25 cellular contexts compared by ENCODE assay signal in the genomic region with DNA sequence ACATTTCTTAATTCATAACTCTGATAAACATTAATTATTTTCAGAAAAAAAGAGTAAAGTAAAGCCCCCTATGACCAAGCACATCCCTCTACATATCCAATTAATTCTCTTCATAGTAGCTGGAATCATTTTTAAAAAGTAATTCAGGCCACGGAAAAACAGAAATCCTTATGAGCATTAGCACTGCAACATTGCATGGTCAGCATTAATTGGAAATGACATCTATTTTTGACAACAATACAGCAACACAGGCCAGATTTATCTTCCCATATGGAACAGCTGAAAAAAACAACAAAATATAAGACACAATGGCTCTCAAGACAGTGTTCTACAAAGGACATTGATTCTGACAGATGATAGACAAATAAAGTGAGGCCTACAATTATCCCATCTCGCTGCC.
"Had no signal": no experiment of that assay in that cellular context is flagged by ENCODE, and none has a peak within 500 bp of the region (broad histone marks: within the 10 kb centered on the region; RNA-seq: fewer than 3 reads in every experiment).

No MANE protein-coding gene starts in this region.

- H3K9me3 ChIP-seq: colonic mucosa, esophagus squamous epithelium, gastrocnemius medialis, lower lobe of right lung, mucosa of descending colon had no signal

- ATAC-seq: effector memory CD8-positive, alpha-beta T cell; esophagus mucosa; gastrocnemius medialis; heart right ventricle; left cardiac atrium; left lung; left ventricle myocardium superior; lower lobe of right lung; mucosa of descending colon had no signal

- H3K4me1 ChIP-seq: colonic mucosa, esophagus squamous epithelium, gastrocnemius medialis, heart right ventricle, left lung, lower lobe of right lung had no signal

- H3K27me3 ChIP-seq: colonic mucosa, esophagus squamous epithelium, gastrocnemius medialis, heart right ventricle, left lung had no signal

- H3K27ac ChIP-seq: colonic mucosa, epithelial cell of prostate, esophagus squamous epithelium, gastrocnemius medialis, heart right ventricle, left lung, lower lobe of right lung had no signal

- H3K36me3 ChIP-seq: colonic mucosa, esophagus squamous epithelium, gastrocnemius medialis, heart right ventricle, left lung, lower lobe of right lung had no signal

- H3K4me3 ChIP-seq: colonic mucosa, esophagus squamous epithelium, gastrocnemius medialis, heart right ventricle, left lung, lower lobe of right lung, mucosa of descending colon had no signal

- FAIRE-seq: endometrium, islet of Langerhans, keratinocyte had no signal

- DNase-seq: colonic mucosa; cortex of kidney; effector CD8-positive, alpha-beta T cell; effector memory CD8-positive, alpha-beta T cell; endodermal cell; erythroblast; esophagus squamous epithelium; foreskin fibroblast; foreskin melanocyte; gastrocnemius medialis; glutamatergic neuron; head of caudate nucleus; heart right ventricle; hippocampal formation; left cardiac atrium; left lung; left ventricle myocardium superior; lower lobe of right lung; mesenchymal stem cell; mucosa of descending colon had no signal
